Comparison of ENCODE assay signal across 1 cellular context in genomic region chr12:39912211-39912980, GRCh38.
TF ChIP-seq lines count a peak whose summit lies in the region.

No MANE protein-coding gene starts in this region.

TF ChIP-seq in GM23338, 12 proteins besides CTCF, POLR2A, EP300 and RAD21 (continued from another document):
- no peak for TF ChIP-seq ZNF462 (CRISPR knock-in tag; IDR thresholded peaks at IDR 0.05)
- TF ChIP-seq POLR2AphosphoS5 (IDR thresholded peaks at IDR 0.05; ENCODE audit: low read depth): no peak
- TF ChIP-seq EZH2phosphoT487 (IDR thresholded peaks at IDR 0.05; ENCODE audit: unreplicated experiment): no peak
- TF ChIP-seq CREB1 (CRISPR knock-in tag; IDR thresholded peaks at IDR 0.05; ENCODE audit: low read depth): no peak
- TF ChIP-seq EZH2 (IDR thresholded peaks at IDR 0.05; ENCODE audit: low read depth, unreplicated experiment): no peak
